21 cellular contexts compared by ENCODE assay signal in genomic region chr2:16471031-16471430, GRCh38.
"Had no signal": no experiment of that assay in that cellular context is flagged by ENCODE, and none has a peak within 500 bp of the region (broad histone marks: within the 10 kb centered on the region; RNA-seq: fewer than 3 reads in every experiment).

No MANE protein-coding gene starts in this region.

- H3K9me3 Mint-ChIP-seq: mesothelial cell of epicardium had no signal

- H3K36me3 ChIP-seq: esophagus squamous epithelium, gastrocnemius medialis, heart right ventricle, left lung, lower lobe of right lung had no signal

- H3K9me3 ChIP-seq: esophagus squamous epithelium, gastrocnemius medialis, heart right ventricle, left lung, lower lobe of right lung, mucosa of descending colon had no signal

- DNase-seq: dermis blood vessel endothelial cell; dorsolateral prefrontal cortex; effector CD4-positive, alpha-beta T cell; effector memory CD4-positive, alpha-beta T cell; erythroblast; esophagus squamous epithelium; foreskin fibroblast; foreskin melanocyte; gastrocnemius medialis; glutamatergic neuron; heart right ventricle; hippocampal formation; left colon; left lung; left ventricle myocardium superior; lower lobe of right lung; mesenchymal stem cell; mucosa of descending colon had no signal

- H3K4me3 ChIP-seq: coronary artery, dorsolateral prefrontal cortex, esophagus squamous epithelium, gastrocnemius medialis, heart right ventricle, left lung, lower lobe of right lung, mucosa of descending colon had no signal

- H3K36me3 Mint-ChIP-seq: mesothelial cell of epicardium had no signal

- H3K4me3 Mint-ChIP-seq: mesothelial cell of epicardium had no signal

- H3K4me1 ChIP-seq: esophagus squamous epithelium, gastrocnemius medialis, heart right ventricle, left lung, lower lobe of right lung had no signal

- H3K27ac ChIP-seq: coronary artery, dorsolateral prefrontal cortex, epithelial cell of prostate, esophagus squamous epithelium, gastrocnemius medialis, heart right ventricle, left lung, lower lobe of right lung had no signal

- H3K27ac Mint-ChIP-seq: mesothelial cell of epicardium had no signal
